ENCODE assay signal across 7 cellular contexts in genomic region chr3:46957421-46957820, GRCh38. TPM values are rescaled to one million over a fixed set of nuclear protein-coding genes. Genes with fewer than 3 reads are reported as not detected.
A peak's percentile ranks its signal among the peaks of the same experiment; 100 is the strongest.
DNase-seq lines count a peak whose midpoint lies in the region; ATAC-seq, FAIRE-seq and TF ChIP-seq lines count a peak whose summit lies in the region.
"Not testable (repeated sequence)": the region's sequence is repeated elsewhere in the genome, so short reads cannot be mapped to it uniquely, and the experiment has no call there.

No MANE protein-coding gene starts in this region.

- TF ChIP-seq EP300 in K562 (IDR thresholded peaks at IDR 0.05; ENCODE audit: low read length): not testable (repeated sequence)

- peak overlapping the region in 1 of 3 donors; percentile 90 for H3K27ac Mint-ChIP-seq in CD4-positive, CD25-positive, alpha-beta regulatory T cell
- H3K27ac Mint-ChIP-seq in nephron: peak overlapping the region in 2 of 3 experiments; percentile 23 to 85
- peak overlapping the region in 1 of 2 donors; percentile 88 for H3K27ac Mint-ChIP-seq in stimulated activated naive CD8-positive, alpha-beta T cell treated with anti-CD3 and anti-CD28 coated beads, Interleukin-15, amount 100 ng/mL, for 72 hours

- intact Hi-C loops in OCI-LY7 (cut with micrococcal nuclease; ENCODE audit: unreplicated experiment); K562 (cut with micrococcal nuclease): not testable (repeated sequence)

- WGBS in K562 (ENCODE audit: insufficient coverage, low coverage, missing lambda C conversion rate): 70% methylated on average over 10 of the region's 10 CpGs
- 45% methylated on average over 10 of the region's 10 CpGs for WGBS in liver

- not testable (repeated sequence) for H3K27me3 ChIP-seq in CD4-positive, CD25-positive, alpha-beta regulatory T cell (ENCODE audit: control insufficient read depth, insufficient read depth, low read length); K562 (ENCODE audit: control insufficient read depth in 2 of 2, insufficient read depth in 2 of 2, low read length in 2 of 2); right atrium auricular region; liver (ENCODE audit: control insufficient read depth in 4 of 4, insufficient read depth in 4 of 4, low read length in 3 of 4)

- not testable (repeated sequence) for H3K9ac ChIP-seq in K562 (ENCODE audit: insufficient read depth in 1 of 2, low read depth in 2 of 2, low read length in 2 of 2); liver (ENCODE audit: low read depth in 1 of 2, low read length in 2 of 2)

- H3K27me3 Mint-ChIP-seq in CD4-positive, CD25-positive, alpha-beta regulatory T cell; nephron (ENCODE audit: low read depth); stimulated activated naive CD8-positive, alpha-beta T cell treated with anti-CD3 and anti-CD28 coated beads, Interleukin-15, amount 100 ng/mL, for 72 hours: not testable (repeated sequence)

- CTCF ChIA-PET in OCI-LY7 (lab: Charles Lee; ENCODE audit: unreplicated experiment); K562 (lab: Yijun Ruan, JAX; ENCODE audit: low intra/inter-chr PET ratio): not testable (repeated sequence)

- H3K36me3 ChIP-seq in CD4-positive, CD25-positive, alpha-beta regulatory T cell (ENCODE audit: control insufficient read depth, insufficient read depth, low read length); right atrium auricular region; liver (ENCODE audit: control insufficient read depth in 4 of 4, insufficient read depth in 3 of 4, low read depth in 1 of 4, low read length in 3 of 4): not testable (repeated sequence)
- H3K36me3 ChIP-seq in OCI-LY7 (ENCODE audit: insufficient read depth, low read length) (peaks cover 79% of the 10 kb centered on the region), K562 (ENCODE audit: control insufficient read depth, insufficient read depth, low read length) (peaks cover 58% of the 10 kb centered on the region; the same call in 2 of the 3 replicates)

- POLR2A ChIA-PET in OCI-LY7 (lab: Charles Lee) (interaction anchor here (0.5 to 4.6 kb wide), 6 partner anchors 9 to 850 kb away, joined by 3 to 26 read pairs (median 4); no protein-coding TSS in a partner anchor), K562 (lab: Yijun Ruan, JAX) (interaction anchor here (0.8 to 5.7 kb wide), 5 partner anchors 11 to 30 kb away, joined by 3 to 55 read pairs (median 5); no protein-coding TSS in a partner anchor)

- H4K20me1 ChIP-seq in OCI-LY7 (ENCODE audit: insufficient read depth, low read length) (peaks cover 58% of the 10 kb centered on the region), K562 (replicated peaks; ENCODE audit: control insufficient read depth, insufficient read depth, low read length) (peaks cover 83% of the 10 kb centered on the region)

- peak overlapping the region; percentile 88; the same call in 1 of the 2 replicates for H3K4me2 ChIP-seq in OCI-LY7 (ENCODE audit: low read length)
- not testable (repeated sequence) for H3K4me2 ChIP-seq in K562 (ENCODE audit: insufficient read depth, low read length)

- H3K4me1 ChIP-seq in CD4-positive, CD25-positive, alpha-beta regulatory T cell (ENCODE audit: control insufficient read depth, insufficient read depth, low read length, poor library complexity, severe bottlenecking): peaks cover 89% of the 10 kb centered on the region
- peaks cover 96% of the 10 kb centered on the region for H3K4me1 ChIP-seq in OCI-LY7 (ENCODE audit: insufficient read depth, low read length, poor library complexity, severe bottlenecking)
- H3K4me1 ChIP-seq in K562 (replicated peaks in 1 of 2; ENCODE audit: control insufficient read depth in 2 of 2, insufficient read depth in 2 of 2, low read length in 2 of 2): peaks cover 41 to 63% of the 10 kb centered on the region in 2 experiments
- H3K4me1 ChIP-seq in right atrium auricular region: peaks cover 0 to 92% of the 10 kb centered on the region in 2 donors
- peaks cover 17 to 40% (median 29%) of the 10 kb centered on the region in 4 donors for H3K4me1 ChIP-seq in liver (ENCODE audit: control insufficient read depth in 4 of 4, insufficient read depth in 4 of 4, low read length in 3 of 4)

- H3K4me1 Mint-ChIP-seq in CD4-positive, CD25-positive, alpha-beta regulatory T cell: peaks cover 28 to 99% (median 82%) of the 10 kb centered on the region in 4 donors
- peaks cover 68% of the 10 kb centered on the region for H3K4me1 Mint-ChIP-seq in nephron
- H3K4me1 Mint-ChIP-seq in stimulated activated naive CD8-positive, alpha-beta T cell treated with anti-CD3 and anti-CD28 coated beads, Interleukin-15, amount 100 ng/mL, for 72 hours: peaks cover 100% of the 10 kb centered on the region

- in situ Hi-C loops in K562 (cut with MboI): not testable (repeated sequence)

- not testable (repeated sequence) for H3K36me3 Mint-ChIP-seq in CD4-positive, CD25-positive, alpha-beta regulatory T cell; nephron (ENCODE audit: low read depth)

- TF ChIP-seq RAD21 in K562 (CRISPR knock-in tag; conservative IDR thresholded peaks at IDR 0.05 in 1 of 2, IDR thresholded peaks at IDR 0.05 in 1 of 2); liver (IDR thresholded peaks at IDR 0.05): not testable (repeated sequence)

- H3K9me2 ChIP-seq in OCI-LY7 (ENCODE audit: insufficient read depth, low read length): not testable (repeated sequence)

- H3K79me2 ChIP-seq in OCI-LY7 (ENCODE audit: insufficient read depth, low read depth, low read length) (peaks cover 100% of the 10 kb centered on the region), K562 (ENCODE audit: control insufficient read depth, insufficient read depth, low read length) (peaks cover 98% of the 10 kb centered on the region)

- H3K4me3 ChIP-seq in CD4-positive, CD25-positive, alpha-beta regulatory T cell (ENCODE audit: low read depth, low read length); OCI-LY7 (ENCODE audit: low read depth, low read length, poor library complexity, severe bottlenecking); K562; right atrium auricular region; liver (ENCODE audit: low read depth in 1 of 3, low read length in 3 of 3): not testable (repeated sequence)

- H3K9me1 ChIP-seq in K562 (ENCODE audit: control insufficient read depth, insufficient read depth, low read length): peaks cover 21% of the 10 kb centered on the region

- not testable (repeated sequence) for ATAC-seq in CD4-positive, CD25-positive, alpha-beta regulatory T cell (ENCODE audit: low read depth in 2 of 2); K562; stimulated activated naive CD8-positive, alpha-beta T cell treated with anti-CD3 and anti-CD28 coated beads, Interleukin-15, amount 100 ng/mL, for 72 hours

- not testable (repeated sequence) for TF ChIP-seq POLR2A in K562 (conservative IDR thresholded peaks at IDR 0.05)

- not testable (repeated sequence) for FAIRE-seq in K562 (lab: Jason Lieb, UNC)

- H3K4me3 Mint-ChIP-seq in CD4-positive, CD25-positive, alpha-beta regulatory T cell; nephron: not testable (repeated sequence)
- H3K4me3 Mint-ChIP-seq in stimulated activated naive CD8-positive, alpha-beta T cell treated with anti-CD3 and anti-CD28 coated beads, Interleukin-15, amount 100 ng/mL, for 72 hours: peak overlapping the region; percentile 47 to 79

- H3K27ac ChIP-seq in CD4-positive, CD25-positive, alpha-beta regulatory T cell (ENCODE audit: insufficient read depth, low read length, poor library complexity, severe bottlenecking): peak overlapping the region; percentile 68
- H3K27ac ChIP-seq in OCI-LY7 (ENCODE audit: low read depth, low read length, poor library complexity, severe bottlenecking) (peak overlapping the region; percentile 77), K562 (ENCODE audit: extremely low read depth, low read depth, low read length) (peak overlapping the region; percentile 20; the same call in 1 of the 3 replicates), right atrium auricular region (peak overlapping the region; percentile 36 to 64)
- not testable (repeated sequence) for H3K27ac ChIP-seq in liver (ENCODE audit: low read depth in 1 of 2, low read length in 2 of 2)

- H3K9me3 Mint-ChIP-seq in CD4-positive, CD25-positive, alpha-beta regulatory T cell; nephron; stimulated activated naive CD8-positive, alpha-beta T cell treated with anti-CD3 and anti-CD28 coated beads, Interleukin-15, amount 100 ng/mL, for 72 hours: not testable (repeated sequence)

- not testable (repeated sequence) for TF ChIP-seq CTCF in OCI-LY7 (conservative IDR thresholded peaks at IDR 0.05; ENCODE audit: low read length); K562 (IDR thresholded peaks at IDR 0.05 in 2 of 3, conservative IDR thresholded peaks at IDR 0.05 in 1 of 3; ENCODE audit: insufficient read depth in 2 of 3, low read depth in 1 of 3, low read length in 3 of 3); right atrium auricular region (IDR thresholded peaks at IDR 0.05); liver (IDR thresholded peaks at IDR 0.05; ENCODE audit: low read depth, low read length, missing input control); nephron (IDR thresholded peaks at IDR 0.05; ENCODE audit: unreplicated experiment in 3 of 3)

- BruUV-seq in OCI-LY7 (replicated peaks; lab: Mats Ljungman, UMichigan); K562 (replicated peaks; lab: Mats Ljungman, UMichigan): not testable (repeated sequence)

- not testable (repeated sequence) for H2AFZ ChIP-seq in OCI-LY7 (ENCODE audit: low read length); K562 (ENCODE audit: low read depth, low read length)

- DNase-seq in CD4-positive, CD25-positive, alpha-beta regulatory T cell; OCI-LY7 (ENCODE audit: low spot score); K562 (ENCODE audit: extremely low read depth in 1 of 4, low spot score in 3 of 4); right atrium auricular region (ENCODE audit: low spot score); stimulated activated naive CD8-positive, alpha-beta T cell treated with anti-CD3 and anti-CD28 coated beads, Interleukin-15, amount 100 ng/mL, for 72 hours: not testable (repeated sequence)

- not testable (repeated sequence) for H3K9me3 ChIP-seq in CD4-positive, CD25-positive, alpha-beta regulatory T cell (ENCODE audit: control insufficient read depth in 2 of 2, low read length in 2 of 2); OCI-LY7 (ENCODE audit: low read length); K562 (replicated peaks; ENCODE audit: control insufficient read depth, insufficient read depth, low read depth, low read length); right atrium auricular region; liver (ENCODE audit: control insufficient read depth in 4 of 4, low read length in 3 of 4)

RNA-seq across cellular contexts. Expression of gene CCDC12, which starts 19.1 kb away (rescaled TPM):
- total RNA-seq in CD4-positive, CD25-positive, alpha-beta regulatory T cell: 71.8 TPM
- 100 to 1,000 TPM in 3 of 4 donors, 10 to 100 TPM in 1; 90.4 to 116 (median 106) TPM for polyA plus RNA-seq in CD4-positive, CD25-positive, alpha-beta regulatory T cell
- total RNA-seq in OCI-LY7 (2014; rRNA removed; shearing (Covaris generic)): 74.9 and 102 TPM in 2 replicates
- total RNA-seq in OCI-LY7 (2022): 107 and 116 TPM in 2 replicates
- 140 and 232 TPM in 2 replicates for total RNA-seq in K562 (2011; cell fraction: chromatin; rRNA removed; ENCODE audit: low replicate concordance)
- 143 and 148 TPM in 2 replicates for total RNA-seq in K562 (2011; cell fraction: nucleolus; rRNA removed)
- 188 and 262 TPM in 2 replicates for total RNA-seq in K562 (2011; cell fraction: nucleoplasm; rRNA removed)
- total RNA-seq in K562 (2014; rRNA removed): 99.0 and 101 TPM in 2 replicates
- total RNA-seq in K562 (2014; rRNA removed; fragmentation: Illumina TruSeq; extraction: Trizol): 44.4 and 63.0 TPM in 2 replicates
- 104 and 115 TPM in 2 replicates for total RNA-seq in K562 (2015; rRNA removed; fragmentation: Illumina TruSeq; extraction: Trizol)
- total RNA-seq in K562 (2021): 75.2 and 86.9 TPM in 2 replicates
- 47.8 and 54.0 TPM in 2 replicates for polyA plus RNA-seq in K562 (2011; rRNA removed)
- polyA plus RNA-seq in K562 (2011; cell fraction: cytosol; rRNA removed): 53.0 and 53.5 TPM in 2 replicates
- 82.0 and 85.3 TPM in 2 replicates for polyA plus RNA-seq in K562 (2011; cell fraction: nucleus; rRNA removed)
- 77.1 and 114 TPM in 2 replicates for polyA plus RNA-seq in K562 (2012)
- polyA plus RNA-seq in K562 (2014; fragmentation: Illumina TruSeq; extraction: Trizol): 105 and 127 TPM in 2 replicates
- polyA plus RNA-seq in K562 (2014; fragmentation: Nextera tagmentation; extraction: Ambion mirVana): 10 to 100 TPM in 1 of 2 experiments, 1 to 10 TPM in 1; 8.9 to 20.9 TPM
- 100 and 201 TPM in 2 replicates for polyA plus RNA-seq in K562 (2014; rRNA removed)
- polyA minus RNA-seq in K562 (2011; rRNA and poly(A)+ RNA removed): 50.3 and 53.4 TPM in 2 replicates
- 17.4 and 21.1 TPM in 2 replicates for polyA minus RNA-seq in K562 (2011; cell fraction: cytosol; rRNA and poly(A)+ RNA removed)
- 81.3 and 87.3 TPM in 2 replicates for polyA minus RNA-seq in K562 (2011; cell fraction: nucleus; rRNA and poly(A)+ RNA removed)
- total RNA-seq in right atrium auricular region: 10 to 100 TPM; 27.5 to 38.6 TPM
- total RNA-seq in liver: 10 to 100 TPM in 1 of 2 donors, 1 to 10 TPM in 1; 8.5 to 27.9 TPM
- 10 to 100 TPM; 25.2 to 35.1 TPM for polyA plus RNA-seq in liver

RNA-seq across cellular contexts. Expression of gene NBEAL2, which starts 22.0 kb away (rescaled TPM):
- total RNA-seq in CD4-positive, CD25-positive, alpha-beta regulatory T cell: 429 TPM
- polyA plus RNA-seq in CD4-positive, CD25-positive, alpha-beta regulatory T cell: 10 to 100 TPM in 2 of 4 donors, 1 to 10 TPM in 2; 4.7 to 13.5 (median 8.6) TPM
- total RNA-seq in OCI-LY7 (2014; rRNA removed; shearing (Covaris generic)): 53.3 and 74.9 TPM in 2 replicates
- total RNA-seq in OCI-LY7 (2022): 129 and 149 TPM in 2 replicates
- 322 and 1,090 TPM in 2 replicates for total RNA-seq in K562 (2011; cell fraction: chromatin; rRNA removed; ENCODE audit: low replicate concordance)
- total RNA-seq in K562 (2011; cell fraction: nucleolus; rRNA removed): 555 and 597 TPM in 2 replicates
- total RNA-seq in K562 (2011; cell fraction: nucleoplasm; rRNA removed): 365 and 370 TPM in 2 replicates
- 41.3 and 45.2 TPM in 2 replicates for total RNA-seq in K562 (2014; rRNA removed)
- total RNA-seq in K562 (2014; rRNA removed; fragmentation: Illumina TruSeq; extraction: Trizol): 12.3 and 16.0 TPM in 2 replicates
- 23.7 and 23.9 TPM in 2 replicates for total RNA-seq in K562 (2015; rRNA removed; fragmentation: Illumina TruSeq; extraction: Trizol)
- total RNA-seq in K562 (2021): 89.3 and 114 TPM in 2 replicates
- polyA plus RNA-seq in K562 (2011; rRNA removed): 29.6 and 50.4 TPM in 2 replicates
- 25.6 and 45.5 TPM in 2 replicates for polyA plus RNA-seq in K562 (2011; cell fraction: cytosol; rRNA removed)
- polyA plus RNA-seq in K562 (2011; cell fraction: nucleus; rRNA removed): 557 and 843 TPM in 2 replicates
- polyA plus RNA-seq in K562 (2012): 66.4 and 174 TPM in 2 replicates
- 46.4 and 62.1 TPM in 2 replicates for polyA plus RNA-seq in K562 (2014; fragmentation: Illumina TruSeq; extraction: Trizol)
- polyA plus RNA-seq in K562 (2014; fragmentation: Nextera tagmentation; extraction: Ambion mirVana): under 1 TPM; 0.06 to 0.24 TPM
- polyA plus RNA-seq in K562 (2014; rRNA removed): 67.5 and 85.5 TPM in 2 replicates
- 8.6 and 16.8 TPM in 2 replicates for polyA minus RNA-seq in K562 (2011; rRNA and poly(A)+ RNA removed)
- 23.5 and 26.4 TPM in 2 replicates for polyA minus RNA-seq in K562 (2011; cell fraction: cytosol; rRNA and poly(A)+ RNA removed)
- polyA minus RNA-seq in K562 (2011; cell fraction: nucleus; rRNA and poly(A)+ RNA removed): 104 and 118 TPM in 2 replicates
- total RNA-seq in right atrium auricular region: 10 to 100 TPM in 1 of 2 donors, 1 to 10 TPM in 1; 7.5 to 15.3 TPM
- total RNA-seq in liver: 10 to 100 TPM in 1 of 2 donors, 1 to 10 TPM in 1; 10.0 to 20.7 TPM
- 1 to 10 TPM; 2.0 to 5.2 TPM for polyA plus RNA-seq in liver
